ENCODE assay signal across 32 cellular contexts in the genomic region with DNA sequence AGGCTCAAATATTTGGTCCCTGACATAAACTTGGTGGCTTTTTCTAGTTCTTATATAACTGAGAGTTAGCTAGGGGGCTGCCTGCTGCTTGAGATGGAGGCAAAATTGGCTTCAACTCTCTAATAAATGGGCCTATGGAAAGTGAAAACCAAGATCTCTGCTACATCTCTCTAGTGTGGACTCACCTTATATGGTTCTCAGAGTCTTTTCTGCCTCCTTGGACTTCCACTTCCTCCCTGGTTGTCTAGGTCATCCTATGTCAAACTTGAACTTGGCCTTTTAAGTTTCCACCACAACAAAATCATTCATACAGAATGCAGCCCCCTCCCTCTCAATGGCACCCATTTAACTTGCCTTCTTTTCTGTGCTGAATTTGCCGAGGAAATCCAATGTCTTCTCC. TPM values are rescaled to one million over a fixed set of nuclear protein-coding genes. Genes with fewer than 3 reads are reported as not detected.
DNase-seq lines count a peak whose midpoint lies in the region; ATAC-seq, FAIRE-seq and TF ChIP-seq lines count a peak whose summit lies in the region.
"Had no signal": no experiment of that assay in that cellular context is flagged by ENCODE, and none has a peak within 500 bp of the region (broad histone marks: within the 10 kb centered on the region; RNA-seq: fewer than 3 reads in every experiment).

No MANE protein-coding gene starts in this region.

- H3K27me3 ChIP-seq in GM12878 (replicated peaks in 1 of 2; ENCODE audit: control insufficient read depth in 2 of 2, insufficient read depth in 2 of 2, low read length in 1 of 2), result no peaks in the 10 kb centered on the region; a peak in 2 of 4 replicates
- H3K27me3 ChIP-seq in psoas muscle (ENCODE audit: insufficient read depth in 3 of 3, low read length in 2 of 3), result no peaks in the 10 kb centered on the region
- H3K27me3 ChIP-seq: breast epithelium, right lobe of liver had no signal

- TF ChIP-seq EP300 in GM12878 (IDR thresholded peaks at IDR 0.05; ENCODE audit: borderline replicate concordance in 1 of 2, control insufficient read depth in 1 of 2, low read depth in 2 of 2, low read length in 2 of 2), result no peak

- H3K4me3 Mint-ChIP-seq in activated T-cell treated with anti-CD3 and anti-CD28 coated beads, Interleukin-2, amount 50 U/mL, for 72 hours, result no peak overlapping the region
- H3K4me3 Mint-ChIP-seq: activated CD8-positive, alpha-beta T cell treated with anti-CD3 and anti-CD28 coated beads, Interleukin-2, amount 10 ng/mL, durations not matched to agents 7 days and 5 days; activated T-helper 17 cell treated with anti-CD3 and anti-CD28 coated beads, Interleukin-2, amount 50 U/mL, for 72 hours; B cell; naive thymus-derived CD4-positive, alpha-beta T cell had no signal

- no peak for FAIRE-seq in GM12878 (lab: Jason Lieb, UNC)
- FAIRE-seq: RCC 7860 had no signal

- intact Hi-C loops in GM12878 (cut with micrococcal nuclease; ENCODE audit: unreplicated experiment) (no loop called here), psoas muscle (cut with DNase I) (loop anchor here in 1 of 2 donors (1.0 kb wide), 1 partner anchor 28 kb away; no protein-coding TSS in a partner anchor)

- H3K27ac Mint-ChIP-seq in activated T-cell treated with anti-CD3 and anti-CD28 coated beads, Interleukin-2, amount 50 U/mL, for 72 hours, result no peak overlapping the region
- H3K27ac Mint-ChIP-seq: activated CD8-positive, alpha-beta T cell treated with anti-CD3 and anti-CD28 coated beads, Interleukin-2, amount 10 ng/mL, durations not matched to agents 7 days and 5 days; activated T-helper 17 cell treated with anti-CD3 and anti-CD28 coated beads, Interleukin-2, amount 50 U/mL, for 72 hours; B cell; progenitor cell of endocrine pancreas had no signal

- H3K79me2 ChIP-seq in GM12878 (ENCODE audit: control insufficient read depth, insufficient read depth, low read length), result no peaks in the 10 kb centered on the region

- POLR2A ChIA-PET in GM12878 (lab: Charles Lee), result no interaction called here

- no peak for TF ChIP-seq POLR2A in GM12878 (IDR thresholded peaks at IDR 0.05; ENCODE audit: low read depth, low read length)

- in situ Hi-C loops in GM12878 (cut with MboI), result no loop called here

- H3K4me3 ChIP-seq in GM12865 (ENCODE audit: low read depth, low read length) (no peak overlapping the region), GM12878 (no peak overlapping the region), psoas muscle (no peak overlapping the region)
- H3K4me3 ChIP-seq: breast epithelium, GM23248, lower lobe of right lung, right lobe of liver had no signal

- H3K9me3 ChIP-seq in GM12878 (replicated peaks; ENCODE audit: control insufficient read depth, insufficient read depth, low read length) (no peaks in the 10 kb centered on the region; the same call in 2 of the 3 replicates), psoas muscle (no peaks in the 10 kb centered on the region)
- H3K9me3 ChIP-seq: breast epithelium, lower lobe of right lung, right lobe of liver had no signal

- H3K4me1 Mint-ChIP-seq in activated T-cell treated with anti-CD3 and anti-CD28 coated beads, Interleukin-2, amount 50 U/mL, for 72 hours (ENCODE audit: low read depth), result peaks cover 35% of the 10 kb centered on the region

- SMC1A ChIA-PET in GM12878 (lab: Charles Lee; ENCODE audit: uncharacterized antibody, unreplicated experiment), result interaction anchor here (1.0 to 4.5 kb wide), 7 partner anchors 9 to 247 kb away, joined by 3 to 23 read pairs (median 3); no protein-coding TSS in a partner anchor

- H3K36me3 ChIP-seq in GM12878 (ENCODE audit: control insufficient read depth in 2 of 2, insufficient read depth in 2 of 2, low read length in 1 of 2), result no peaks in the 10 kb centered on the region
- H3K36me3 ChIP-seq in psoas muscle (ENCODE audit: insufficient read depth in 1 of 2, low read depth in 1 of 2), result no peaks in the 10 kb centered on the region
- H3K36me3 ChIP-seq: breast epithelium, lower lobe of right lung, right lobe of liver had no signal

- DNase-seq in GM12865 (ENCODE audit: low read depth), result peak; percentile 62
- DNase-seq in GM12878 (ENCODE audit: low read depth, low spot score), result no peak
- DNase-seq in Kasumi-1 (lab: John Stamatoyannopoulos, UW), result no peak
- DNase-seq in psoas muscle, result no peak
- DNase-seq in NCI-H524 treated with DMSO at 0.1 percent for 48 hours (lab: John Stamatoyannopoulos, UW), result no peak
- no peak for DNase-seq in activated T-cell treated with anti-CD3 and anti-CD28 coated beads, Interleukin-2, amount 50 U/mL, for 72 hours
- DNase-seq: activated CD4-positive, alpha-beta T cell treated with anti-CD3 and anti-CD28 coated beads for 4 hours; activated CD8-positive, alpha-beta T cell treated with anti-CD3 and anti-CD28 coated beads, Interleukin-2, amount 10 ng/mL, durations not matched to agents 7 days and 5 days; activated naive CD4-positive, alpha-beta T cell treated with anti-CD3 and anti-CD28 coated beads, Interleukin-2, amount 50 U/mL, for 16 hours; effector CD4-positive, alpha-beta T cell; GM23248; hypothalamus; lower lobe of right lung; naive thymus-derived CD4-positive, alpha-beta T cell; NCI-H1417; NCI-H2029 treated with DMSO at 0.1 percent for 48 hours; NCI-H526 treated with DMSO at 0.1 percent for 48 hours; nucleus accumbens; right lobe of liver; SIG-M5; substantia nigra; T-helper 9 cell; trophoblast cell had no signal

- H3K9ac ChIP-seq in GM12878 (ENCODE audit: control insufficient read depth, insufficient read depth, low read length), result no peak overlapping the region
- H3K9ac ChIP-seq: GM23248 had no signal

- H3K4me1 ChIP-seq in GM12878 (ENCODE audit: control insufficient read depth, insufficient read depth, low read length) (peaks cover 18% of the 10 kb centered on the region), psoas muscle (no peaks in the 10 kb centered on the region)
- H3K4me1 ChIP-seq: breast epithelium had no signal

- TF ChIP-seq RAD21 in GM12878 (IDR thresholded peaks at IDR 0.05; ENCODE audit: insufficient read depth, low read depth, low read length), result no peak

- BruUV-seq in GM12878 (replicated peaks; lab: Mats Ljungman, UMichigan), result no TSS peak

- 31% methylated on average over 1 of the region's 1 CpG for WGBS in GM12878 (ENCODE audit: insufficient coverage, insufficient replicate concordance, low lambda C conversion rate, missing lambda C conversion rate)
- WGBS in psoas muscle, 3 donors, result 64 to 78% (median 71%) methylated on average over 1 of the region's 1 CpG

- no peaks in the 10 kb centered on the region for H3K9me3 Mint-ChIP-seq in activated T-cell treated with anti-CD3 and anti-CD28 coated beads, Interleukin-2, amount 50 U/mL, for 72 hours
- H3K9me3 Mint-ChIP-seq: activated T-helper 17 cell treated with anti-CD3 and anti-CD28 coated beads, Interleukin-2, amount 50 U/mL, for 72 hours had no signal

- TF ChIP-seq CTCF in GM12865 (IDR thresholded peaks at IDR 0.05; ENCODE audit: insufficient read depth, low read depth, low read length, missing control alignments) (no peak), GM12878 (IDR thresholded peaks at IDR 0.05 in 2 of 3, conservative IDR thresholded peaks at IDR 0.05 in 1 of 3; ENCODE audit: control insufficient read depth in 2 of 3, extremely low read depth in 1 of 3, insufficient read depth in 1 of 3, low read depth in 3 of 3, low read length in 3 of 3) (no peak), psoas muscle (IDR thresholded peaks at IDR 0.05) (no peak)

- H3K27ac ChIP-seq in GM12878 (ENCODE audit: control insufficient read depth, insufficient read depth) (no peak overlapping the region), psoas muscle (no peak overlapping the region)
- H3K27ac ChIP-seq: breast epithelium, GM23248, lower lobe of right lung, right lobe of liver had no signal

- CTCF ChIA-PET in GM12878 (lab: Yijun Ruan, JAX), result interaction anchor here (0.6 to 9.9 kb wide), 11 partner anchors 10 to 1093 kb away, joined by 3 to 173 read pairs (median 4); a partner anchor contains a TSS

- peak; percentile 51 for ATAC-seq in GM19351 (IDR thresholded peaks at IDR 0.05; ENCODE audit: unreplicated experiment)
- ATAC-seq in HG03378 (IDR thresholded peaks at IDR 0.05; ENCODE audit: unreplicated experiment), result peak; percentile 37
- no peak for ATAC-seq in GM12878
- ATAC-seq in psoas muscle, result no peak
- ATAC-seq in activated T-cell treated with anti-CD3 and anti-CD28 coated beads, Interleukin-2, amount 50 U/mL, for 72 hours (replicated peaks in 1 of 2), result no peak
- ATAC-seq: activated CD8-positive, alpha-beta T cell treated with anti-CD3 and anti-CD28 coated beads, Interleukin-2, amount 10 ng/mL, durations not matched to agents 7 days and 5 days; activated T-helper 17 cell treated with anti-CD3 and anti-CD28 coated beads, Interleukin-2, amount 50 U/mL, for 72 hours; lower lobe of right lung; naive thymus-derived CD4-positive, alpha-beta T cell had no signal

- H3K4me2 ChIP-seq in GM12878 (ENCODE audit: control insufficient read depth, insufficient read depth), result no peak overlapping the region; the same call in 1 of the 2 replicates

- H2AFZ ChIP-seq in GM12878 (ENCODE audit: control insufficient read depth, low read depth, low read length), result no peak overlapping the region
- H2AFZ ChIP-seq: GM23248 had no signal

- H4K20me1 ChIP-seq in GM12878 (ENCODE audit: control insufficient read depth, insufficient read depth), result no peaks in the 10 kb centered on the region

- RAD21 ChIA-PET in GM12878 (lab: Charles Lee; ENCODE audit: unreplicated experiment), result interaction anchor here (0.7 to 1.5 kb wide), 2 partner anchors 214 to 222 kb away, joined by 3 read pairs; no protein-coding TSS in a partner anchor

- H3K27me3 Mint-ChIP-seq in activated T-cell treated with anti-CD3 and anti-CD28 coated beads, Interleukin-2, amount 50 U/mL, for 72 hours (ENCODE audit: low read depth), result no peaks in the 10 kb centered on the region
- H3K27me3 Mint-ChIP-seq: activated T-helper 17 cell treated with anti-CD3 and anti-CD28 coated beads, Interleukin-2, amount 50 U/mL, for 72 hours; B cell; progenitor cell of endocrine pancreas had no signal

- no peaks in the 10 kb centered on the region for H3K36me3 Mint-ChIP-seq in activated T-cell treated with anti-CD3 and anti-CD28 coated beads, Interleukin-2, amount 50 U/mL, for 72 hours (ENCODE audit: insufficient read depth in 2 of 2)
- H3K36me3 Mint-ChIP-seq: IgD-negative memory B cell had no signal

RNA-seq across cellular contexts. Expression of a gene that starts 23.9 kb away (rescaled TPM):
- total RNA-seq in GM12878 (2013; cell fraction: nucleolus; rRNA removed), result not detected in 2 replicates
- total RNA-seq in GM12878 (2014; rRNA removed) (0.51 and 0.93 TPM in 2 replicates), GM12878 (2014; rRNA removed; fragmentation: Illumina TruSeq; extraction: Trizol) (0.89 and 0.97 TPM in 2 replicates), GM12878 (2021) (0.56 and 1.0 TPM in 2 replicates), psoas muscle (1 to 10 TPM; 1.8 to 4.8 (median 2.2) TPM)
- polyA plus RNA-seq in GM12878 (2011; ENCODE audit: low read depth), result 3.8 TPM
- polyA plus RNA-seq in GM12878 (2011; rRNA removed) (0.13 and 0.15 TPM in 2 replicates), GM12878 (2014; fragmentation: Illumina TruSeq; extraction: Trizol) (0.65 and 0.96 TPM in 2 replicates), GM12878 (2014; fragmentation: Nextera tagmentation; extraction: Ambion mirVana) (under 1 TPM; 0.40 to 0.42 TPM), GM12878 (2014; rRNA removed) (0.38 and 1.0 TPM in 2 replicates), GM12878 (2016; fragmentation: Nextera tagmentation; extraction: Ambion mirVana) (under 1 TPM; 0.37 to 0.39 TPM), psoas muscle (1 to 10 TPM; 1.1 to 1.9 (median 1.6) TPM)
- polyA plus RNA-seq in GM12878 (2011; cell fraction: cytosol; rRNA removed), result 0.07 and 0.10 TPM in 2 replicates
- 0.13 and 0.20 TPM in 2 replicates for polyA plus RNA-seq in GM12878 (2011; cell fraction: nucleus; rRNA removed)
- polyA plus RNA-seq in GM12878 (2012), result 2.9 and 5.5 TPM in 2 replicates
- polyA minus RNA-seq in GM12878 (2011; rRNA and poly(A)+ RNA removed), result 0.29 TPM in 1 of 2 replicates, not detected in the other
- not detected in 2 replicates for polyA minus RNA-seq in GM12878 (2011; cell fraction: cytosol; rRNA and poly(A)+ RNA removed)
- 0.24 TPM in 1 of 2 replicates, not detected in the other for polyA minus RNA-seq in GM12878 (2011; cell fraction: nucleus; rRNA and poly(A)+ RNA removed)
- total RNA-seq in activated T-cell treated with anti-CD3 and anti-CD28 coated beads, Interleukin-2, amount 50 U/mL, for 72 hours, result 10 to 100 TPM; 38.3 to 49.5 TPM
- total RNA-seq: G401, GM23248 had no signal
- polyA plus RNA-seq: GM23248 had no signal

Comparison
In these comparisons a context has a peak if more than half of its experiments do, and no peak if none do; other contexts are left out.
1. ATAC-seq: peak in GM19351 (single experiment) and HG03378 (single experiment); none in GM12878 (single experiment), psoas muscle (0 of 4) and activated T-cell treated with anti-CD3 and anti-CD28 coated beads, Interleukin-2, amount 50 U/mL, for 72 hours (0 of 2).
2. RNA of a gene that starts 23.9 kb away (total RNA-seq): 38.3 to 49.5 TPM in activated T-cell treated with anti-CD3 and anti-CD28 coated beads, Interleukin-2, amount 50 U/mL, for 72 hours; 1.8 to 4.8 TPM in psoas muscle and 0.51 to 1.0 TPM in GM12878; every median in the first group is over 4 times any median in the second.